ENCODE assay signal across 1 cellular context in genomic region chr13:102769679-102770078, GRCh38.
TF ChIP-seq lines count a peak whose summit lies in the region.

No MANE protein-coding gene starts in this region.

TF ChIP-seq in endothelial cell of umbilical vein, 7 proteins besides CTCF, POLR2A, EP300 and RAD21:
- no peak for TF ChIP-seq FOS (IDR thresholded peaks at IDR 0.05; ENCODE audit: borderline replicate concordance, insufficient read depth, low read length)
- TF ChIP-seq POLR2AphosphoS5 (IDR thresholded peaks at IDR 0.05; ENCODE audit: insufficient read depth, low read depth, low read length): no peak
